Comparison of ENCODE assay signal across 8 cellular contexts in the genomic region with DNA sequence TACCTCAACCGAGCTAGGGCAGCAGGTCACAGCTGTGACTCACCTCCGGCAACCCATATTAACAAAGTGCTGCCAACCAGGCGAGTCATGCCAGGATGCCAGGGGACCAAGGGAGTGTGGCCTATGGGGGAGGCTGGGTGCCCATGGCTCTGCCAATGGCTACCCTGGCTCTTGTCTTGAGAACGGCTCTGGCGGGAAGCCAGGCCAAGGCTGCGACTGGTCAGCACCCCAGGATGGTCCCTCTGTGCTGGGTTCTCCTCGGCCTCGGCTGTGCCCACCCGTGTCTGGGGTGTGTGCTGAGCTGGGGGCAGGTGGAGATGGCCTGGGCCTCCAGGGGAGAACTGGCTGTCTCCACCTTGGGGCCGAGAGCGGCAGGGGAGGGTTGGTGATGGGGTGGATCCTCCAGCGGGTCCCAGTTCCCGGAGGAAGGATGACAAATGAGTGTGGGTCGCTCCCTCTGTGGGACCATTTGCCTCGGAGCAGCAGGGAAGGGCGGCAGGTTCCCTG.
DNase-seq lines count a peak whose midpoint lies in the region; ATAC-seq, FAIRE-seq and TF ChIP-seq lines count a peak whose summit lies in the region.

No MANE protein-coding gene starts in this region.

- H3K27ac ChIP-seq in heart right ventricle (peak overlapping the region in 9 of 10 donors; percentile 71 to 95 (median 87)), Panc1 (ENCODE audit: low read length) (peak overlapping the region; percentile 37), pancreas (peak overlapping the region in 2 of 4 donors; percentile 39 to 84)

- POLR2A ChIA-PET in Panc1 (lab: Charles Lee), result no interaction called here

- CTCF ChIA-PET in Panc1 (lab: Charles Lee), result interaction anchor here (0.7 kb wide), 1 partner anchor 704 kb away, joined by 3 read pairs; no protein-coding TSS in a partner anchor

- FAIRE-seq in pancreas (lab: Jason Lieb, UNC), result no peak

- 34 to 44% methylated on average over 16 of the region's 16 CpGs for WGBS in heart right ventricle, 2 donors
- 13 to 14% methylated on average over 15 to 16 of the region's 16 CpGs for WGBS in pancreas, 2 donors

- in situ Hi-C loops in Panc1 (cut with HindIII; ENCODE audit: low pct_unique_long_range_greater_than_20kb, low sequenced_read_pairs), result no loop called here
- in situ Hi-C loops in GM13976 (cut with MboI; ENCODE audit: low sequenced_read_pairs, unreplicated experiment), result loop anchor here (10.0 kb wide), 1 partner anchor 271 kb away; no protein-coding TSS in a partner anchor

- peaks cover 8 to 39% (median 26%) of the 10 kb centered on the region in 9 donors for H3K4me1 ChIP-seq in heart right ventricle
- H3K4me1 ChIP-seq in Panc1 (ENCODE audit: control insufficient read depth, insufficient read depth, low read length), result peaks cover 29% of the 10 kb centered on the region
- peaks cover 0 to 14% (median 0%) of the 10 kb centered on the region in 3 donors for H3K4me1 ChIP-seq in pancreas

- ATAC-seq in heart right ventricle, result peak in 4 of 8 donors; percentile 19 to 50 (median 24)
- ATAC-seq in Right ventricle myocardium inferior, result no peak
- peak; percentile 68 for ATAC-seq in Panc1
- ATAC-seq in pancreas, result peak; percentile 52 to 85 (median 61)
- no peak for ATAC-seq in HG03565 (IDR thresholded peaks at IDR 0.05; ENCODE audit: unreplicated experiment)
- no peak for ATAC-seq in GM21737 (IDR thresholded peaks at IDR 0.05; ENCODE audit: unreplicated experiment)

- no TSS peak for BruUV-seq in Panc1 (replicated peaks; lab: Mats Ljungman, UMichigan)

- no peak for TF ChIP-seq CTCF in heart right ventricle (IDR thresholded peaks at IDR 0.05)
- no peak for TF ChIP-seq CTCF in Panc1 (IDR thresholded peaks at IDR 0.05)
- TF ChIP-seq CTCF in epithelial cell of esophagus (IDR thresholded peaks at IDR 0.05; ENCODE audit: insufficient read depth, low read depth, low read length, missing control alignments), result no peak
- TF ChIP-seq CTCF in pancreas (IDR thresholded peaks at IDR 0.05), result no peak
- no peak for TF ChIP-seq CTCF in GM13976 (IDR thresholded peaks at IDR 0.05; ENCODE audit: borderline replicate concordance, control extremely low read depth, extremely low read depth, insufficient read depth, missing control alignments)

- H3K4me3 ChIP-seq in heart right ventricle (peak overlapping the region in 9 of 10 donors; percentile 60 to 73 (median 67)), Panc1 (ENCODE audit: low read depth in 2 of 2, low read length in 2 of 2) (peak overlapping the region; percentile 55 to 68), epithelial cell of esophagus (ENCODE audit: low read length) (peak overlapping the region; percentile 21), pancreas (peak overlapping the region in 2 of 4 donors; percentile 62 to 79)

- H3K36me3 ChIP-seq in heart right ventricle, result no peaks in the 10 kb centered on the region
- no peaks in the 10 kb centered on the region for H3K36me3 ChIP-seq in Panc1 (ENCODE audit: control insufficient read depth, insufficient read depth, low read length)
- no peaks in the 10 kb centered on the region for H3K36me3 ChIP-seq in pancreas

- DNase-seq in heart right ventricle (no peak), Right ventricle myocardium inferior (ENCODE audit: missing footprints) (no peak), Panc1 (ENCODE audit: low read depth, low spot score) (no peak), epithelial cell of esophagus (ENCODE audit: low read depth) (peak; percentile 84), pancreas (peak in 4 of 6 donors; percentile 44 to 86 (median 55)), GM13976 (ENCODE audit: low spot score) (no peak)

- H3K9me3 ChIP-seq in heart right ventricle (peaks cover 0 to 2% (median 0%) of the 10 kb centered on the region in 11 donors), Panc1 (ENCODE audit: control insufficient read depth, insufficient read depth, low read depth, low read length) (no peaks in the 10 kb centered on the region), pancreas (no peaks in the 10 kb centered on the region)

- H3K27me3 ChIP-seq in heart right ventricle (peaks cover 0 to 25% (median 0%) of the 10 kb centered on the region in 7 donors), Panc1 (ENCODE audit: control insufficient read depth, insufficient read depth, low read length) (no peaks in the 10 kb centered on the region), pancreas (no peaks in the 10 kb centered on the region)

- intact Hi-C loops in heart right ventricle (cut with DNase I), result loop anchor here (1.0 to 10.0 kb wide), 6 partner anchors 264 to 711 kb away; a partner anchor contains a TSS
- intact Hi-C loops in Right ventricle myocardium inferior (cut with DNase I), result no loop called here
- intact Hi-C loops in Panc1 (cut with micrococcal nuclease; ENCODE audit: unreplicated experiment), result loop anchor here (1.0 to 10.0 kb wide), 2 partner anchors 265 to 701 kb away; no protein-coding TSS in a partner anchor
- intact Hi-C loops in pancreas (cut with DNase I), result loop anchor here in 2 of 3 donors (5.0 to 10.0 kb wide), 3 partner anchors 261 to 704 kb away; a partner anchor contains a TSS

Comparison
In these comparisons a context has a peak if more than half of its experiments do, and no peak if none do; other contexts are left out.
1. ATAC-seq: peak in Panc1 (single experiment) and pancreas (4 of 4); none in Right ventricle myocardium inferior (single experiment), HG03565 (single experiment) and GM21737 (single experiment).
2. DNase-seq: peak in epithelial cell of esophagus (single experiment) and pancreas (4 of 6); none in heart right ventricle (0 of 2), Right ventricle myocardium inferior (single experiment), Panc1 (single experiment) and GM13976 (single experiment).